In genomic region chr9:108050894-108051293, GRCh38 we compare ENCODE assay signal across 26 cellular contexts.
"Had no signal": no experiment of that assay in that cellular context is flagged by ENCODE, and none has a peak within 500 bp of the region (broad histone marks: within the 10 kb centered on the region; RNA-seq: fewer than 3 reads in every experiment).

No MANE protein-coding gene starts in this region.

- H3K4me1 ChIP-seq: right lobe of liver had no signal

- H3K27ac ChIP-seq: gastrocnemius medialis, ovary, right lobe of liver, suprapubic skin, tibial artery, upper lobe of right lung had no signal

- H3K36me3 ChIP-seq: gastrocnemius medialis, ovary, right lobe of liver, suprapubic skin, tibial artery, upper lobe of right lung had no signal

- DNase-seq: activated CD4-positive, alpha-beta T cell treated with anti-CD3 and anti-CD28 coated beads for 1 hour; activated CD4-positive, alpha-beta T cell treated with anti-CD3 and anti-CD28 coated beads, Interleukin-2, amount 50 U/mL, for 1 hour; activated CD8-positive, alpha-beta T cell treated with anti-CD3 and anti-CD28 coated beads for 36 hours; activated gamma-delta T cell treated with Interleukin-2 at 50 U/mL for 16 hours; activated naive CD4-positive, alpha-beta T cell treated with anti-CD3 and anti-CD28 coated beads, Interleukin-2, amount 50 U/mL, for 16 hours; activated T-cell treated with anti-CD3 and anti-CD28 coated beads, Interleukin-2, amount 50 U/mL, for 4 hours; amniotic stem cell; dermis blood vessel endothelial cell; effector CD4-positive, alpha-beta T cell; gastrocnemius medialis; glutamatergic neuron; left ventricle myocardium superior; naive thymus-derived CD4-positive, alpha-beta T cell; ovary; right lobe of liver; stimulated activated CD4-positive, alpha-beta T cell treated with anti-CD3 and anti-CD28 coated beads, Interleukin-1b, Interleukin-23, amount 100 ng/mL, for 48 hours; stimulated activated CD4-positive, alpha-beta T cell treated with anti-CD3 and anti-CD28 coated beads, Interleukin-4, amount 100 ng/mL, for 4 hours; stimulated activated CD8-positive, alpha-beta memory T cell treated with anti-CD3 and anti-CD28 coated beads, Interleukin-4, amount 100 ng/mL, for 48 hours; T-helper 9 cell; tibial artery; upper lobe of right lung had no signal

- ATAC-seq: activated CD8-positive, alpha-beta T cell treated with anti-CD3 and anti-CD28 coated beads for 36 hours; activated T-cell treated with anti-CD3 and anti-CD28 coated beads, Interleukin-2, amount 50 U/mL, for 4 hours; activated T-helper 17 cell treated with anti-CD3 and anti-CD28 coated beads, Interleukin-2, amount 50 U/mL, for 72 hours; gastrocnemius medialis; left ventricle myocardium superior; naive thymus-derived CD4-positive, alpha-beta T cell; right lobe of liver; stimulated activated memory B cell treated with anti-CD40 and anti-IgM and Interleukin-4, amounts not matched to agents 10 μg/mL and 1 μg/mL and 100 μg/mL, for 72 hours; upper lobe of right lung; WTC11 had no signal

- H3K4me3 ChIP-seq: gastrocnemius medialis, ovary, right lobe of liver, skin epidermis, suprapubic skin, tibial artery, upper lobe of right lung had no signal

- H3K27me3 ChIP-seq: gastrocnemius medialis, ovary, right lobe of liver, suprapubic skin, tibial artery, upper lobe of right lung had no signal

- H3K9me3 ChIP-seq: gastrocnemius medialis, ovary, right lobe of liver, suprapubic skin, tibial artery, upper lobe of right lung had no signal
